Comparison of ENCODE assay signal across 23 cellular contexts in genomic region chr16:49775581-49775980, GRCh38.
DNase-seq lines count a peak whose midpoint lies in the region; ATAC-seq and TF ChIP-seq lines count a peak whose summit lies in the region.
"Had no signal": no experiment of that assay in that cellular context is flagged by ENCODE, and none has a peak within 500 bp of the region (broad histone marks: within the 10 kb centered on the region; RNA-seq: fewer than 3 reads in every experiment).

No MANE protein-coding gene starts in this region.

- H3K27ac ChIP-seq in HUES6 (ENCODE audit: low read depth, low read length) (peak overlapping the region; percentile 86), mesodermal cell (ENCODE audit: low read depth, low read length, severe bottlenecking) (peak overlapping the region; percentile 89), gastrocnemius medialis (peak overlapping the region in 3 of 4 donors; percentile 22 to 61 (median 54)), smooth muscle cell (ENCODE audit: low read depth) (no peak overlapping the region)
- H3K27ac ChIP-seq: C4-2B had no signal

- H3K27me3 Mint-ChIP-seq in chondrocyte (ENCODE audit: low read depth) = no peaks in the 10 kb centered on the region
- no peaks in the 10 kb centered on the region for H3K27me3 Mint-ChIP-seq in activated CD4-positive, alpha-beta T cell treated with anti-CD3 and anti-CD28 coated beads for 36 hours
- H3K27me3 Mint-ChIP-seq: activated CD4-positive, alpha-beta memory T cell treated with anti-CD3 and anti-CD28 coated beads, Interleukin-2, amount 10 ng/mL, durations not matched to agents 7 days and 5 days; activated naive CD8-positive, alpha-beta T cell; natural killer cell treated with Interleukin-12 subunit alpha and Interleukin-12 subunit beta and Interleukin-15 and Interleukin-18, amount 100 ng/mL, for 72 hours; stimulated activated naive B cell treated with anti-CD40 and anti-IgM and Interleukin-4, amounts not matched to agents 10 μg/mL and 1 μg/mL and 100 μg/mL, for 72 hours had no signal

- H3K9me3 Mint-ChIP-seq in chondrocyte (ENCODE audit: low read depth) = no peaks in the 10 kb centered on the region
- no peaks in the 10 kb centered on the region for H3K9me3 Mint-ChIP-seq in activated CD4-positive, alpha-beta T cell treated with anti-CD3 and anti-CD28 coated beads for 36 hours (ENCODE audit: low read depth)
- H3K9me3 Mint-ChIP-seq: activated CD4-positive, alpha-beta memory T cell treated with anti-CD3 and anti-CD28 coated beads, Interleukin-2, amount 10 ng/mL, durations not matched to agents 7 days and 5 days; central memory CD8-positive, alpha-beta T cell; natural killer cell treated with Interleukin-12 subunit alpha and Interleukin-12 subunit beta and Interleukin-15 and Interleukin-18, amount 100 ng/mL, for 72 hours; stimulated activated naive B cell treated with anti-CD40 and anti-IgM and Interleukin-4, amounts not matched to agents 10 μg/mL and 1 μg/mL and 100 μg/mL, for 72 hours; T-cell had no signal

- CTCF ChIA-PET in activated CD4-positive, alpha-beta T cell treated with anti-CD3 and anti-CD28 coated beads for 36 hours (lab: Charles Lee) = no interaction called here

- no peak for TF ChIP-seq POLR2A in gastrocnemius medialis (IDR thresholded peaks at IDR 0.05)

- H3K4me2 ChIP-seq in smooth muscle cell = no peak overlapping the region

- peaks cover 29% of the 10 kb centered on the region for H4K20me1 ChIP-seq in smooth muscle cell (ENCODE audit: low read depth)

- H3K4me1 Mint-ChIP-seq in chondrocyte (ENCODE audit: low read depth) = peaks cover 34% of the 10 kb centered on the region
- no peaks in the 10 kb centered on the region for H3K4me1 Mint-ChIP-seq in activated CD4-positive, alpha-beta T cell treated with anti-CD3 and anti-CD28 coated beads for 36 hours
- H3K4me1 Mint-ChIP-seq: activated CD4-positive, alpha-beta memory T cell treated with anti-CD3 and anti-CD28 coated beads, Interleukin-2, amount 10 ng/mL, durations not matched to agents 7 days and 5 days; central memory CD8-positive, alpha-beta T cell; stimulated activated naive B cell treated with anti-CD40 and anti-IgM and Interleukin-4, amounts not matched to agents 10 μg/mL and 1 μg/mL and 100 μg/mL, for 72 hours; T-cell had no signal

- POLR2A ChIA-PET in activated CD4-positive, alpha-beta T cell treated with anti-CD3 and anti-CD28 coated beads for 36 hours (lab: Charles Lee) = no interaction called here

- H2AFZ ChIP-seq in smooth muscle cell (ENCODE audit: low read depth) = no peak overlapping the region

- 77 to 83% methylated on average over 4 of the region's 4 CpGs for WGBS in mesodermal cell (ENCODE audit: insufficient coverage in 2 of 2), 2 experiments
- WGBS in smooth muscle cell (ENCODE audit: low lambda C conversion rate) = 88% methylated on average over 4 of the region's 4 CpGs

- peak overlapping the region; percentile 17 for H3K27ac Mint-ChIP-seq in chondrocyte (ENCODE audit: unreplicated experiment)
- H3K27ac Mint-ChIP-seq in activated CD4-positive, alpha-beta T cell treated with anti-CD3 and anti-CD28 coated beads for 36 hours = no peak overlapping the region
- H3K27ac Mint-ChIP-seq: activated CD4-positive, alpha-beta memory T cell treated with anti-CD3 and anti-CD28 coated beads, Interleukin-2, amount 10 ng/mL, durations not matched to agents 7 days and 5 days; activated naive CD8-positive, alpha-beta T cell; natural killer cell treated with Interleukin-12 subunit alpha and Interleukin-12 subunit beta and Interleukin-15 and Interleukin-18, amount 100 ng/mL, for 72 hours; stimulated activated naive B cell treated with anti-CD40 and anti-IgM and Interleukin-4, amounts not matched to agents 10 μg/mL and 1 μg/mL and 100 μg/mL, for 72 hours; T-cell had no signal

- no peaks in the 10 kb centered on the region for H3F3A ChIP-seq in smooth muscle cell (ENCODE audit: low read depth)

- H3K36me3 ChIP-seq in HUES6 (ENCODE audit: control insufficient read depth, insufficient read depth, low read length) = 0 out of 2 replicates have a peak, but pooled peaks cover 3% of the 10 kb centered on the region
- peaks cover 4% of the 10 kb centered on the region for H3K36me3 ChIP-seq in mesodermal cell (ENCODE audit: control insufficient read depth, insufficient read depth, low read length)
- H3K36me3 ChIP-seq in gastrocnemius medialis = no peaks in the 10 kb centered on the region
- H3K36me3 ChIP-seq in smooth muscle cell (ENCODE audit: low read depth) = no peaks in the 10 kb centered on the region
- H3K36me3 ChIP-seq: ascending aorta had no signal

- H3K27me3 ChIP-seq in HUES6 (ENCODE audit: control insufficient read depth, insufficient read depth, low read length) (no peaks in the 10 kb centered on the region), gastrocnemius medialis (no peaks in the 10 kb centered on the region), smooth muscle cell (ENCODE audit: low read depth) (no peaks in the 10 kb centered on the region)
- H3K27me3 ChIP-seq: ascending aorta had no signal

- H3K4me3 ChIP-seq in HUES6 (ENCODE audit: low read depth, low read length) (peak overlapping the region; percentile 12; the same call in 1 of the 2 replicates), mesodermal cell (ENCODE audit: extremely low read depth, insufficient read depth, low read length, poor library complexity, severe bottlenecking) (no peak overlapping the region), gastrocnemius medialis (peak overlapping the region in 1 of 4 donors; percentile 1), smooth muscle cell (no peak overlapping the region)

- TF ChIP-seq CTCF in chondrocyte (IDR thresholded peaks at IDR 0.05) = no peak
- TF ChIP-seq CTCF in gastrocnemius medialis (IDR thresholded peaks at IDR 0.05 in 4 of 5, conservative IDR thresholded peaks at IDR 0.05 in 1 of 5) = no peak
- TF ChIP-seq CTCF in smooth muscle cell (IDR thresholded peaks at IDR 0.05; ENCODE audit: borderline replicate concordance, insufficient read depth, poor library complexity, severe bottlenecking) = no peak

- intact Hi-C loops in gastrocnemius medialis (cut with DNase I; ENCODE audit: low total_unique reads) (no loop called here), posterior vena cava (cut with DNase I) (no loop called here)
- intact Hi-C loops in activated CD4-positive, alpha-beta T cell treated with anti-CD3 and anti-CD28 coated beads for 36 hours (cut with DNase I, micrococcal nuclease) = no loop called here

- no peak overlapping the region for H3K4me3 Mint-ChIP-seq in chondrocyte (ENCODE audit: unreplicated experiment)
- H3K4me3 Mint-ChIP-seq in activated CD4-positive, alpha-beta T cell treated with anti-CD3 and anti-CD28 coated beads for 36 hours = no peak overlapping the region
- H3K4me3 Mint-ChIP-seq: activated CD4-positive, alpha-beta memory T cell treated with anti-CD3 and anti-CD28 coated beads, Interleukin-2, amount 10 ng/mL, durations not matched to agents 7 days and 5 days; activated naive CD8-positive, alpha-beta T cell; central memory CD8-positive, alpha-beta T cell; natural killer cell treated with Interleukin-12 subunit alpha and Interleukin-12 subunit beta and Interleukin-15 and Interleukin-18, amount 100 ng/mL, for 72 hours; stimulated activated naive B cell treated with anti-CD40 and anti-IgM and Interleukin-4, amounts not matched to agents 10 μg/mL and 1 μg/mL and 100 μg/mL, for 72 hours; T-cell had no signal

- no peaks in the 10 kb centered on the region for H3K79me2 ChIP-seq in smooth muscle cell (ENCODE audit: low read depth)

- H3K9ac ChIP-seq in HUES6 (ENCODE audit: low read length) (peak overlapping the region; percentile 47), smooth muscle cell (ENCODE audit: low read depth) (no peak overlapping the region)

- no peaks in the 10 kb centered on the region for H3K9me3 ChIP-seq in HUES6 (ENCODE audit: control insufficient read depth, insufficient read depth, low read depth, low read length)
- no peaks in the 10 kb centered on the region for H3K9me3 ChIP-seq in mesodermal cell (ENCODE audit: control insufficient read depth, low read length)
- H3K9me3 ChIP-seq in gastrocnemius medialis = no peaks in the 10 kb centered on the region
- no peaks in the 10 kb centered on the region for H3K9me3 ChIP-seq in smooth muscle cell (replicated peaks; ENCODE audit: low read depth)
- H3K9me3 ChIP-seq: ascending aorta had no signal

- peak in 1 of 2 donors; percentile 8 for ATAC-seq in gastrocnemius medialis
- no peak for ATAC-seq in activated CD4-positive, alpha-beta T cell treated with anti-CD3 and anti-CD28 coated beads for 36 hours
- ATAC-seq: HCT116; natural killer cell treated with Interleukin-12 subunit alpha and Interleukin-12 subunit beta and Interleukin-15 and Interleukin-18, amount 100 ng/mL, for 72 hours; Panc1; stimulated activated naive B cell treated with anti-CD40 and anti-IgM and Interleukin-4, amounts not matched to agents 10 μg/mL and 1 μg/mL and 100 μg/mL, for 72 hours; T-cell had no signal

- no peaks in the 10 kb centered on the region for H3K36me3 Mint-ChIP-seq in chondrocyte (ENCODE audit: low read depth)
- no peaks in the 10 kb centered on the region for H3K36me3 Mint-ChIP-seq in activated CD4-positive, alpha-beta T cell treated with anti-CD3 and anti-CD28 coated beads for 36 hours (ENCODE audit: low read depth)
- H3K36me3 Mint-ChIP-seq: activated naive CD8-positive, alpha-beta T cell; natural killer cell treated with Interleukin-12 subunit alpha and Interleukin-12 subunit beta and Interleukin-15 and Interleukin-18, amount 100 ng/mL, for 72 hours; stimulated activated naive B cell treated with anti-CD40 and anti-IgM and Interleukin-4, amounts not matched to agents 10 μg/mL and 1 μg/mL and 100 μg/mL, for 72 hours; T-cell had no signal

- in situ Hi-C loops in gastrocnemius medialis (cut with MboI; ENCODE audit: low sequenced_read_pairs in 4 of 4) = no loop called here

- H3K4me1 ChIP-seq in HUES6 (ENCODE audit: control insufficient read depth, insufficient read depth, low read length) (peaks cover 38% of the 10 kb centered on the region), mesodermal cell (ENCODE audit: control insufficient read depth, insufficient read depth, low read length, poor library complexity, severe bottlenecking) (peaks cover 30% of the 10 kb centered on the region), gastrocnemius medialis (peaks cover 41 to 65% of the 10 kb centered on the region in 2 donors), smooth muscle cell (ENCODE audit: low read depth) (peaks cover 19% of the 10 kb centered on the region)

- no peak for DNase-seq in chondrocyte (ENCODE audit: low spot score)
- no peak for DNase-seq in gastrocnemius medialis
- DNase-seq in posterior vena cava (ENCODE audit: low spot score) = no peak
- no peak for DNase-seq in NCI-H774 (lab: John Stamatoyannopoulos, UW)
- DNase-seq in activated CD4-positive, alpha-beta T cell treated with anti-CD3 and anti-CD28 coated beads for 36 hours = no peak
- DNase-seq in smooth muscle cell (lab: John Stamatoyannopoulos, UW; ENCODE audit: unreplicated experiment) = no peak
- DNase-seq: activated CD4-positive, alpha-beta memory T cell treated with anti-CD3 and anti-CD28 coated beads, Interleukin-2, amount 10 ng/mL, durations not matched to agents 7 days and 5 days; Calu3; KBM-7; NCI-H146; NCI-H510A treated with DMSO at 0.1 percent for 48 hours; stimulated activated CD4-positive, alpha-beta T cell treated with anti-CD3 and anti-CD28 coated beads, Interleukin-4, amount 100 ng/mL, for 24 hours; stimulated activated naive B cell treated with anti-CD40 and anti-IgM and Interleukin-4, amounts not matched to agents 10 μg/mL and 1 μg/mL and 100 μg/mL, for 72 hours; T-cell had no signal
